In genomic region chr3:142676151-142676550, GRCh38 we compare ENCODE assay signal across 34 cellular contexts.
"Had no signal": no experiment of that assay in that cellular context is flagged by ENCODE, and none has a peak within 500 bp of the region (broad histone marks: within the 10 kb centered on the region; RNA-seq: fewer than 3 reads in every experiment).

No MANE protein-coding gene starts in this region.

- H3K4me3 ChIP-seq: adrenal gland, breast epithelium had no signal

- H3K4me1 ChIP-seq: adrenal gland, body of pancreas, breast epithelium had no signal

- H3K9me3 ChIP-seq: adrenal gland, body of pancreas, breast epithelium had no signal

- DNase-seq: activated B cell treated with CpG ODN at 0.5 μM for 24 hours; activated CD4-positive, alpha-beta memory T cell treated with anti-CD3 and anti-CD28 coated beads for 36 hours; activated CD4-positive, alpha-beta T cell treated with anti-CD3 and anti-CD28 coated beads for 4 hours; activated CD4-positive, alpha-beta T cell treated with anti-CD3 and anti-CD28 coated beads, Interleukin-2, amount 10 ng/mL, durations not matched to agents 24 days and 14 days; activated CD4-positive, alpha-beta T cell treated with anti-CD3 and anti-CD28 coated beads, Interleukin-2, amount 50 U/mL, for 1 hour; activated CD4-positive, alpha-beta T cell treated with anti-CD3 and anti-CD28 coated beads, Interleukin-2, amount 50 U/mL, for 4 hours; activated CD4-positive, CD25-positive, alpha-beta regulatory T cell treated with anti-CD3 and anti-CD28 coated beads, Interleukin-2, amount 50 U/mL, for 72 hours; activated CD8-positive, alpha-beta memory T cell treated with anti-CD3 and anti-CD28 coated beads, Interleukin-2, amount 50 U/mL, for 4 hours; activated CD8-positive, alpha-beta T cell treated with anti-CD3 and anti-CD28 coated beads for 36 hours; activated effector memory CD4-positive, alpha-beta T cell treated with anti-CD3 and anti-CD28 coated beads, Interleukin-2, amount 50 U/mL, for 16 hours; activated gamma-delta T cell treated with Interleukin-2 at 50 U/mL for 16 hours; activated naive CD4-positive, alpha-beta T cell; activated naive CD4-positive, alpha-beta T cell treated with anti-CD3 and anti-CD28 coated beads for 36 hours; activated naive CD4-positive, alpha-beta T cell treated with anti-CD3 and anti-CD28 coated beads, Interleukin-2, amount 50 U/mL, for 16 hours; activated naive CD8-positive, alpha-beta T cell treated with anti-CD3 and anti-CD28 coated beads for 36 hours; activated T-cell treated with anti-CD3 and anti-CD28 coated beads for 4 hours; activated T-cell treated with anti-CD3 and anti-CD28 coated beads, Interleukin-2, amount 50 U/mL, for 1 hour; activated T-cell treated with anti-CD3 and anti-CD28 coated beads, Interleukin-2, amount 50 U/mL, for 4 hours; activated T-cell treated with anti-CD3 and anti-CD28 coated beads, Interleukin-2, amount 50 U/mL, for 72 hours; adrenal gland; amniotic stem cell; aorta; body of pancreas; brain microvascular endothelial cell; central memory CD4-positive, alpha-beta T cell; T-helper 1 cell; T-helper 2 cell; T-helper 9 cell had no signal

- FAIRE-seq: astrocyte, TTC549 had no signal

- H3K27me3 ChIP-seq: adrenal gland, body of pancreas, brain microvascular endothelial cell, breast epithelium had no signal

- H3K36me3 ChIP-seq: adrenal gland, brain microvascular endothelial cell, breast epithelium had no signal

- ATAC-seq: activated CD8-positive, alpha-beta T cell treated with anti-CD3 and anti-CD28 coated beads for 36 hours; activated naive CD4-positive, alpha-beta T cell treated with anti-CD3 and anti-CD28 coated beads, Interleukin-2, amount 50 U/mL, for 72 hours; activated T-cell treated with anti-CD3 and anti-CD28 coated beads, Interleukin-2, amount 50 U/mL, for 4 hours; activated T-cell treated with anti-CD3 and anti-CD28 coated beads, Interleukin-2, amount 50 U/mL, for 72 hours; activated T-helper 17 cell treated with anti-CD3 and anti-CD28 coated beads, Interleukin-2, amount 50 U/mL, for 72 hours; body of pancreas had no signal

- H3K27ac ChIP-seq: adrenal gland, body of pancreas, brain microvascular endothelial cell, breast epithelium, VCaP had no signal
